In the genomic region with DNA sequence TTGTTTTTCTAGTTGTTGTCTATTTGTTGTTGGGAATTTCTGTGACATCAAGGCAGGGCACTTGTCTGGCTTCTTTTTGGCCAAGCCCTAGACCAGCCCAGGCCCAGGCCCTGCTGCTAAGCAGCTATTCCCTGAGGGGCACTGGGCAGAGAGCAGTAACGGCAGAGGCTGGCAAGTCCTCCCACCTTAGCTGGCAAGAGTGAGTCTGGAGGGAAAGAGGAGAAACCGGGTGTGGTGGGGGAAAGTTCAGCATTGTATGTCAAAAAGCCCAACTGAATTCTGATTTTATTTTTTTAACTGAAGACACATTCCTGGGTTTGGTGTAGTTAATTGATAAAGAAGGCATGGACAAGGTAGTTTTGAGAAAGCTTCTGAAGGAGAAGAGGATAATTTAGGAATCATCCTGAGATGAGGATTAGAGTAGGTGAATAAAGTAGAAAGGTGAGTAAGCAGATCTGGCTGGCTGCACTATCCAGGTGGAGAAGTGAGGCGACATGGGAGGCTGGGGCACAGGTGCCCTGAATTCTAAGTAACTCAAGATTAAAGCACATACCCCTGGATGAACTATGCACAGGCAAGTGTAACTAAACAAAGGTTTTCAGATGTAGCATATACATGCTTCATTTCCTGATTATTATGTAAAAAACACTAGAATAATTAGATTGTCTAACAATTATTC, we compare ENCODE assay signal across 18 cellular contexts.
"Had no signal": no experiment of that assay in that cellular context is flagged by ENCODE, and none has a peak within 500 bp of the region (broad histone marks: within the 10 kb centered on the region; RNA-seq: fewer than 3 reads in every experiment).

No MANE protein-coding gene starts in this region.

- H3K4me3 Mint-ChIP-seq: activated CD4-positive, alpha-beta memory T cell treated with anti-CD3 and anti-CD28 coated beads, Interleukin-2, amount 10 ng/mL, durations not matched to agents 7 days and 5 days; activated naive CD4-positive, alpha-beta T cell treated with anti-CD3 and anti-CD28 coated beads for 36 hours; effector memory CD8-positive, alpha-beta T cell; natural killer cell; stimulated activated effector memory CD8-positive, alpha-beta T cell treated with anti-CD3 and anti-CD28 coated beads, Interleukin-12 subunit alpha, Interleukin-12 subunit beta, amount 100 ng/mL, for 72 hours had no signal

- H3K4me3 ChIP-seq: body of pancreas, gastrocnemius medialis, heart right ventricle, tibial nerve, vagina had no signal

- H3K27me3 ChIP-seq: body of pancreas, gastrocnemius medialis, heart right ventricle, tibial nerve, vagina had no signal

- H3K9me3 ChIP-seq: body of pancreas, gastrocnemius medialis, heart right ventricle, tibial nerve, vagina had no signal

- H3K27ac Mint-ChIP-seq: activated CD4-positive, alpha-beta memory T cell treated with anti-CD3 and anti-CD28 coated beads, Interleukin-2, amount 10 ng/mL, durations not matched to agents 7 days and 5 days; activated naive CD4-positive, alpha-beta T cell treated with anti-CD3 and anti-CD28 coated beads for 36 hours; stimulated activated effector memory CD8-positive, alpha-beta T cell treated with anti-CD3 and anti-CD28 coated beads, Interleukin-12 subunit alpha, Interleukin-12 subunit beta, amount 100 ng/mL, for 72 hours had no signal

- ATAC-seq: body of pancreas; effector memory CD8-positive, alpha-beta T cell; gastrocnemius medialis; natural killer cell; stimulated activated effector memory CD8-positive, alpha-beta T cell treated with anti-CD3 and anti-CD28 coated beads, Interleukin-12 subunit alpha, Interleukin-12 subunit beta, amount 100 ng/mL, for 72 hours had no signal

- H3K4me1 ChIP-seq: body of pancreas, gastrocnemius medialis, heart right ventricle, tibial nerve, vagina had no signal

- H3K9me3 Mint-ChIP-seq: activated CD4-positive, alpha-beta memory T cell treated with anti-CD3 and anti-CD28 coated beads, Interleukin-2, amount 10 ng/mL, durations not matched to agents 7 days and 5 days; activated naive CD4-positive, alpha-beta T cell treated with anti-CD3 and anti-CD28 coated beads for 36 hours; effector memory CD8-positive, alpha-beta T cell; natural killer cell; stimulated activated effector memory CD8-positive, alpha-beta T cell treated with anti-CD3 and anti-CD28 coated beads, Interleukin-12 subunit alpha, Interleukin-12 subunit beta, amount 100 ng/mL, for 72 hours had no signal

- H3K27ac ChIP-seq: body of pancreas, gastrocnemius medialis, heart right ventricle, tibial nerve, vagina had no signal

- DNase-seq: activated CD4-positive, alpha-beta memory T cell treated with anti-CD3 and anti-CD28 coated beads, Interleukin-2, amount 10 ng/mL, durations not matched to agents 7 days and 5 days; activated CD4-positive, CD25-positive, alpha-beta regulatory T cell treated with anti-CD3 and anti-CD28 coated beads, Interleukin-2, amount 50 U/mL, for 72 hours; activated CD8-positive, alpha-beta memory T cell treated with anti-CD3 and anti-CD28 coated beads, Interleukin-2, amount 50 U/mL, for 4 hours; activated naive CD4-positive, alpha-beta T cell treated with anti-CD3 and anti-CD28 coated beads for 36 hours; amygdala; body of pancreas; central memory CD4-positive, alpha-beta T cell; cortex of kidney; effector memory CD8-positive, alpha-beta T cell; gastrocnemius medialis; heart right ventricle; natural killer cell; retina; substantia nigra; T1000 had no signal

- H3K4me1 Mint-ChIP-seq: activated CD4-positive, alpha-beta memory T cell treated with anti-CD3 and anti-CD28 coated beads, Interleukin-2, amount 10 ng/mL, durations not matched to agents 7 days and 5 days; natural killer cell had no signal

- H3K27me3 Mint-ChIP-seq: activated CD4-positive, alpha-beta memory T cell treated with anti-CD3 and anti-CD28 coated beads, Interleukin-2, amount 10 ng/mL, durations not matched to agents 7 days and 5 days; effector memory CD8-positive, alpha-beta T cell had no signal
